ENCODE assay signal across 8 cellular contexts in the genomic region with DNA sequence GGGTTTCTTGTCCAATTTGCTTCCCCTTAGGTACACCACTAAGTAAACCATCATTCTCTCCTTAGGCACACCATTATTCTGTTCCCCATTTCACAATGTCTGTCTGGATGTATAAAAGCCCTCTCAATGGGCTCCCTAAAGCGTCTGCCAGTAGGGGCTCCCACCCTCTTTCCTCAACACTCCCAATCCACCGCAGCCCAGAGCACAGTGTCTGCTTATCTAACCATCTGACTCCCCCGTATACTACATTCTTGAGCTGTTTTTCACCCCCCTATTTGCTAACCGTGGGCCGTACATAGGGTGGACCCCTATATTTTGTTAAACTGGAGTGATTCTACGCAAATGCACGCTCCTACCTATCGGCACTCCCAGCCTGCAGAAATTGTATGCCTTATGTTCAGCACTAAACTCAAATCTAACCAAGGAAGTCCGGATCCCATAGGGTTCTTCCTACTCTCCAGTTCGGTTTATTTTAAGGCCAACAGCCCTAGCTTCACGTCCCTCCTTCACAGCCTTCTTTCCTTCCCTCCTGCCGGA.
A peak's percentile ranks its signal among the peaks of the same experiment; 100 is the strongest.
DNase-seq lines count a peak whose midpoint lies in the region; ATAC-seq and TF ChIP-seq lines count a peak whose summit lies in the region.

No MANE protein-coding gene starts in this region.

- H3K4me1 ChIP-seq in iPS-20b (ENCODE audit: insufficient read depth, low read length): peaks cover 13% of the 10 kb centered on the region; the same call in 1 of the 2 replicates

- peak overlapping the region; percentile 93 for H3K4me3 Mint-ChIP-seq in stimulated activated effector memory CD8-positive, alpha-beta T cell treated with anti-CD3 and anti-CD28 coated beads, Interleukin-12 subunit alpha, Interleukin-12 subunit beta, amount 100 ng/mL, for 72 hours

- H3K27me3 ChIP-seq in iPS-20b (ENCODE audit: insufficient read depth, low read length): peaks cover 5% of the 10 kb centered on the region

- H3K36me3 Mint-ChIP-seq in stimulated activated effector memory CD8-positive, alpha-beta T cell treated with anti-CD3 and anti-CD28 coated beads, Interleukin-12 subunit alpha, Interleukin-12 subunit beta, amount 100 ng/mL, for 72 hours: peaks cover 37% of the 10 kb centered on the region

- peaks cover 32% of the 10 kb centered on the region for H3K4me1 Mint-ChIP-seq in stimulated activated effector memory CD8-positive, alpha-beta T cell treated with anti-CD3 and anti-CD28 coated beads, Interleukin-12 subunit alpha, Interleukin-12 subunit beta, amount 100 ng/mL, for 72 hours

- peaks cover 17% of the 10 kb centered on the region for H3K36me3 ChIP-seq in iPS-20b (ENCODE audit: insufficient read depth, low read depth, low read length)

- TF ChIP-seq CTCF in GM12873 (IDR thresholded peaks at IDR 0.05; ENCODE audit: insufficient read depth, low read depth, low read length, missing control alignments): peak; percentile 28
- peak; percentile 17 for TF ChIP-seq CTCF in astrocyte of the cerebellum (IDR thresholded peaks at IDR 0.05; ENCODE audit: low read depth, low read length, missing control alignments)

- H3K9me3 ChIP-seq in iPS-20b (ENCODE audit: insufficient read depth, low read depth, low read length): no peaks in the 10 kb centered on the region

- in situ Hi-C loops in ACHN (cut with HindIII; ENCODE audit: low pct_ligation_motif_present, low pct_unique_long_range_greater_than_20kb, low sequenced_read_pairs): no loop called here
- in situ Hi-C loops in astrocyte of the cerebellum (cut with HindIII; ENCODE audit: low sequenced_read_pairs): loop anchor here (5.0 kb wide), 1 partner anchor 52 kb away; no protein-coding TSS in a partner anchor

- H3K4me3 ChIP-seq in astrocyte of the cerebellum (ENCODE audit: low read depth, low read length) (peak overlapping the region; percentile 88), iPS-20b (ENCODE audit: low read length) (peak overlapping the region; percentile 71)

- H3K9ac ChIP-seq in iPS-20b (ENCODE audit: low read depth, low read length): peak overlapping the region; percentile 73; the same call in 1 of the 2 replicates

- H3K9me3 Mint-ChIP-seq in stimulated activated effector memory CD8-positive, alpha-beta T cell treated with anti-CD3 and anti-CD28 coated beads, Interleukin-12 subunit alpha, Interleukin-12 subunit beta, amount 100 ng/mL, for 72 hours: no peaks in the 10 kb centered on the region

- H3K27ac ChIP-seq in iPS-20b (ENCODE audit: low read length): no peak overlapping the region

- DNase-seq in ACHN (peak; percentile 54), NCI-H748 treated with DMSO at 0.1 percent for 48 hours (lab: John Stamatoyannopoulos, UW) (peak; percentile 42), astrocyte of the cerebellum (ENCODE audit: low read depth) (no peak), cerebellar nuclear complex (lab: John Stamatoyannopoulos, UW) (no peak)
- DNase-seq in stimulated activated effector memory CD8-positive, alpha-beta T cell treated with anti-CD3 and anti-CD28 coated beads, Interleukin-12 subunit alpha, Interleukin-12 subunit beta, amount 100 ng/mL, for 72 hours (ENCODE audit: low spot score in 2 of 2): no peak

- peak; percentile 12 for ATAC-seq in HG02973 (IDR thresholded peaks at IDR 0.05; ENCODE audit: unreplicated experiment)
- peak; percentile 20 for ATAC-seq in stimulated activated effector memory CD8-positive, alpha-beta T cell treated with anti-CD3 and anti-CD28 coated beads, Interleukin-12 subunit alpha, Interleukin-12 subunit beta, amount 100 ng/mL, for 72 hours

- peak overlapping the region; percentile 99 for H3K27ac Mint-ChIP-seq in stimulated activated effector memory CD8-positive, alpha-beta T cell treated with anti-CD3 and anti-CD28 coated beads, Interleukin-12 subunit alpha, Interleukin-12 subunit beta, amount 100 ng/mL, for 72 hours

Comparison
In these comparisons a context has a peak if more than half of its experiments do, and no peak if none do; other contexts are left out.
1. DNase-seq: peak in ACHN (single experiment) and NCI-H748 treated with DMSO at 0.1 percent for 48 hours (single experiment); none in astrocyte of the cerebellum (single experiment), stimulated activated effector memory CD8-positive, alpha-beta T cell treated with anti-CD3 and anti-CD28 coated beads, Interleukin-12 subunit alpha, Interleukin-12 subunit beta, amount 100 ng/mL, for 72 hours (0 of 2) and cerebellar nuclear complex (0 of 2).